In the genomic region with DNA sequence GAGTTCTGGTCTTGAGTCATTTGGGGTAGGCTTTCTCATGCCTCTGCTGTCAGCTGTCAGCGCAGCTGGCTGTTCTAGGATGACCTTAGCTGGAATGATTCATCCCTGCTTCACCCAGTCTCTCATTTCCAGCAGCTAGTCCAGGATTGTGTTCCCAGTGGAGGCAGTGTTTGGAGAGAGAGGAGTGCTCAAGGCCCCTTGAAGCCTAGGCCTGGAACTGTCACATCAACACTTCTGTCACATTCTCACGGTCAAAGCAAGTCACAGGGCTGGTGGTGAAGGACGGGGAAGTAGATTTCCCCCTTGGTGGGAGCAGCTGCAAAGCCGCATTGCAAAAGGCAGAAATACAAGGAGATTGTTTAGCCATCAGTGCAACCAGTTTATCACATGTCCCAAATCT, we compare ENCODE assay signal across 1 cellular context.
TF ChIP-seq lines count a peak whose summit lies in the region.

No MANE protein-coding gene starts in this region.

TF ChIP-seq in HepG2, 621 proteins besides CTCF, POLR2A, EP300 and RAD21 (continued from another document and continues in another):
- TF ChIP-seq, protein P1, sequence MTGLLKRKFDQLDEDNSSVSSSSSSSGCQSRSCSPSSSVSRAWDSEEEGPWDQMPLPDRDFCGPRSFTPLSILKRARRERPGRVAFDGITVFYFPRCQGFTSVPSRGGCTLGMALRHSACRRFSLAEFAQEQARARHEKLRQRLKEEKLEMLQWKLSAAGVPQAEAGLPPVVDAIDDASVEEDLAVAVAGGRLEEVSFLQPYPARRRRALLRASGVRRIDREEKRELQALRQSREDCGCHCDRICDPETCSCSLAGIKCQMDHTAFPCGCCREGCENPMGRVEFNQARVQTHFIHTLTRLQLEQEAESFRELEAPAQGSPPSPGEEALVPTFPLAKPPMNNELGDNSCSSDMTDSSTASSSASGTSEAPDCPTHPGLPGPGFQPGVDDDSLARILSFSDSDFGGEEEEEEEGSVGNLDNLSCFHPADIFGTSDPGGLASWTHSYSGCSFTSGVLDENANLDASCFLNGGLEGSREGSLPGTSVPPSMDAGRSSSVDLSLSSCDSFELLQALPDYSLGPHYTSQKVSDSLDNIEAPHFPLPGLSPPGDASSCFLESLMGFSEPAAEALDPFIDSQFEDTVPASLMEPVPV (CRISPR knock-in tag; IDR thresholded peaks at IDR 0.05) = no peak
- TF ChIP-seq ZSCAN12 (CRISPR knock-in tag; IDR thresholded peaks at IDR 0.05) (no peak), ZSCAN25 (CRISPR knock-in tag; IDR thresholded peaks at IDR 0.05) (peak; percentile 51; the same call in 1 of the 2 replicates), SRF (IDR thresholded peaks at IDR 0.05; ENCODE audit: low read depth, low read length) (no peak), ZNF124 (CRISPR knock-in tag; IDR thresholded peaks at IDR 0.05) (no peak), RBM22 (optimal IDR thresholded peaks at IDR 0.05; ENCODE audit: low read length) (peak; percentile 65), ZNF264 (CRISPR knock-in tag; IDR thresholded peaks at IDR 0.05) (no peak), ZMYM4 (CRISPR knock-in tag; IDR thresholded peaks at IDR 0.05) (no peak), FOXC1 (CRISPR knock-in tag; IDR thresholded peaks at IDR 0.05; ENCODE audit: borderline replicate concordance) (no peak), ZNF3 (CRISPR knock-in tag; IDR thresholded peaks at IDR 0.05) (no peak), ZFX (CRISPR knock-in tag; IDR thresholded peaks at IDR 0.05; ENCODE audit: low read depth) (0 out of 2 replicates have a peak, but pooled peaks have one; percentile 23), ZNF607 (CRISPR knock-in tag; IDR thresholded peaks at IDR 0.05; ENCODE audit: borderline replicate concordance) (no peak), MAFF (IDR thresholded peaks at IDR 0.05; ENCODE audit: low read depth, low read length) (0 out of 2 replicates have a peak, but pooled peaks have one; percentile 6), ZNF770 (CRISPR knock-in tag; IDR thresholded peaks at IDR 0.05) (no peak), U2AF1 (optimal IDR thresholded peaks at IDR 0.05; ENCODE audit: low read depth, low read length) (no peak), GZF1 (CRISPR knock-in tag; IDR thresholded peaks at IDR 0.05) (no peak), TEAD3 (CRISPR knock-in tag; optimal IDR thresholded peaks at IDR 0.05; ENCODE audit: borderline replicate concordance) (peak; percentile 8), CC2D1A (CRISPR knock-in tag; IDR thresholded peaks at IDR 0.05) (no peak), NFE2 (CRISPR knock-in tag; IDR thresholded peaks at IDR 0.05) (no peak), ZNF34 (CRISPR knock-in tag; IDR thresholded peaks at IDR 0.05; ENCODE audit: borderline replicate concordance) (no peak), PAWR (CRISPR knock-in tag; IDR thresholded peaks at IDR 0.05; ENCODE audit: borderline replicate concordance) (no peak), SSRP1 (CRISPR knock-in tag; IDR thresholded peaks at IDR 0.05) (no peak), ZNF547 (CRISPR knock-in tag; IDR thresholded peaks at IDR 0.05) (no peak), FOSL2 (CRISPR knock-in tag; IDR thresholded peaks at IDR 0.05) (peak; percentile 85), TFAP4 (IDR thresholded peaks at IDR 0.05; ENCODE audit: borderline replicate concordance, low read depth) (peak; percentile 68; the same call in 1 of the 2 replicates), ZNF17 (CRISPR knock-in tag; IDR thresholded peaks at IDR 0.05) (no peak), ZNF670 (CRISPR knock-in tag; IDR thresholded peaks at IDR 0.05; ENCODE audit: borderline replicate concordance) (no peak), KLF11 (CRISPR knock-in tag; IDR thresholded peaks at IDR 0.05) (no peak), SALL1 (CRISPR knock-in tag; IDR thresholded peaks at IDR 0.05) (peak; percentile 25; the same call in 1 of the 2 replicates), BRCA1 (CRISPR knock-in tag; IDR thresholded peaks at IDR 0.05) (no peak), DZIP1 (CRISPR knock-in tag; IDR thresholded peaks at IDR 0.05) (no peak), TOPORS (CRISPR knock-in tag; IDR thresholded peaks at IDR 0.05) (no peak), SPEN (CRISPR knock-in tag; IDR thresholded peaks at IDR 0.05; ENCODE audit: low read depth) (no peak), SMC3 (IDR thresholded peaks at IDR 0.05; ENCODE audit: low read length) (peak; percentile 3; the same call in 1 of the 2 replicates), JDP2 (CRISPR knock-in tag; IDR thresholded peaks at IDR 0.05; ENCODE audit: borderline replicate concordance) (no peak), ZNF878 (CRISPR knock-in tag; IDR thresholded peaks at IDR 0.05) (no peak), MAFK (conservative IDR thresholded peaks at IDR 0.05 in 1 of 2, IDR thresholded peaks at IDR 0.05 in 1 of 2; ENCODE audit: low read length in 2 of 2) (peak in 1 of 2 experiments; percentile 24; a peak in 1 of 4 replicates), ZNF704 (CRISPR knock-in tag; IDR thresholded peaks at IDR 0.05; ENCODE audit: borderline replicate concordance) (no peak), ZFP1 (CRISPR knock-in tag; IDR thresholded peaks at IDR 0.05) (no peak), ZNF777 (CRISPR knock-in tag; IDR thresholded peaks at IDR 0.05) (no peak), ZBED4 (CRISPR knock-in tag; IDR thresholded peaks at IDR 0.05; ENCODE audit: borderline replicate concordance) (no peak), RBFOX2 (IDR thresholded peaks at IDR 0.05; ENCODE audit: low read depth, low read length) (no peak), ATF7-NPFF (CRISPR knock-in tag; IDR thresholded peaks at IDR 0.05; ENCODE audit: low read depth) (no peak), HBP1 (CRISPR knock-in tag; IDR thresholded peaks at IDR 0.05; ENCODE audit: low read depth) (no peak), SP140L (CRISPR knock-in tag; IDR thresholded peaks at IDR 0.05; ENCODE audit: borderline replicate concordance) (no peak)
- TF ChIP-seq, protein P2, sequence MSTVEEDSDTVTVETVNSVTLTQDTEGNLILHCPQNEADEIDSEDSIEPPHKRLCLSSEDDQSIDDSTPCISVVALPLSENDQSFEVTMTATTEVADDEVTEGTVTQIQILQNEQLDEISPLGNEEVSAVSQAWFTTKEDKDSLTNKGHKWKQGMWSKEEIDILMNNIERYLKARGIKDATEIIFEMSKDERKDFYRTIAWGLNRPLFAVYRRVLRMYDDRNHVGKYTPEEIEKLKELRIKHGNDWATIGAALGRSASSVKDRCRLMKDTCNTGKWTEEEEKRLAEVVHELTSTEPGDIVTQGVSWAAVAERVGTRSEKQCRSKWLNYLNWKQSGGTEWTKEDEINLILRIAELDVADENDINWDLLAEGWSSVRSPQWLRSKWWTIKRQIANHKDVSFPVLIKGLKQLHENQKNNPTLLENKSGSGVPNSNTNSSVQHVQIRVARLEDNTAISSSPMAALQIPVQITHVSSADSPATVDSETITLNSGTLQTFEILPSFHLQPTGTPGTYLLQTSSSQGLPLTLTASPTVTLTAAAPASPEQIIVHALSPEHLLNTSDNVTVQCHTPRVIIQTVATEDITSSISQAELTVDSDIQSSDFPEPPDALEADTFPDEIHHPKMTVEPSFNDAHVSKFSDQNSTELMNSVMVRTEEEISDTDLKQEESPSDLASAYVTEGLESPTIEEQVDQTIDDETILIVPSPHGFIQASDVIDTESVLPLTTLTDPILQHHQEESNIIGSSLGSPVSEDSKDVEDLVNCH (CRISPR knock-in tag; IDR thresholded peaks at IDR 0.05) = no peak
- TF ChIP-seq, protein P3, sequence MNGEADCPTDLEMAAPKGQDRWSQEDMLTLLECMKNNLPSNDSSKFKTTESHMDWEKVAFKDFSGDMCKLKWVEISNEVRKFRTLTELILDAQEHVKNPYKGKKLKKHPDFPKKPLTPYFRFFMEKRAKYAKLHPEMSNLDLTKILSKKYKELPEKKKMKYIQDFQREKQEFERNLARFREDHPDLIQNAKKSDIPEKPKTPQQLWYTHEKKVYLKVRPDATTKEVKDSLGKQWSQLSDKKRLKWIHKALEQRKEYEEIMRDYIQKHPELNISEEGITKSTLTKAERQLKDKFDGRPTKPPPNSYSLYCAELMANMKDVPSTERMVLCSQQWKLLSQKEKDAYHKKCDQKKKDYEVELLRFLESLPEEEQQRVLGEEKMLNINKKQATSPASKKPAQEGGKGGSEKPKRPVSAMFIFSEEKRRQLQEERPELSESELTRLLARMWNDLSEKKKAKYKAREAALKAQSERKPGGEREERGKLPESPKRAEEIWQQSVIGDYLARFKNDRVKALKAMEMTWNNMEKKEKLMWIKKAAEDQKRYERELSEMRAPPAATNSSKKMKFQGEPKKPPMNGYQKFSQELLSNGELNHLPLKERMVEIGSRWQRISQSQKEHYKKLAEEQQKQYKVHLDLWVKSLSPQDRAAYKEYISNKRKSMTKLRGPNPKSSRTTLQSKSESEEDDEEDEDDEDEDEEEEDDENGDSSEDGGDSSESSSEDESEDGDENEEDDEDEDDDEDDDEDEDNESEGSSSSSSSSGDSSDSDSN (CRISPR knock-in tag; IDR thresholded peaks at IDR 0.05) = peak; percentile 91
